In the genomic region with DNA sequence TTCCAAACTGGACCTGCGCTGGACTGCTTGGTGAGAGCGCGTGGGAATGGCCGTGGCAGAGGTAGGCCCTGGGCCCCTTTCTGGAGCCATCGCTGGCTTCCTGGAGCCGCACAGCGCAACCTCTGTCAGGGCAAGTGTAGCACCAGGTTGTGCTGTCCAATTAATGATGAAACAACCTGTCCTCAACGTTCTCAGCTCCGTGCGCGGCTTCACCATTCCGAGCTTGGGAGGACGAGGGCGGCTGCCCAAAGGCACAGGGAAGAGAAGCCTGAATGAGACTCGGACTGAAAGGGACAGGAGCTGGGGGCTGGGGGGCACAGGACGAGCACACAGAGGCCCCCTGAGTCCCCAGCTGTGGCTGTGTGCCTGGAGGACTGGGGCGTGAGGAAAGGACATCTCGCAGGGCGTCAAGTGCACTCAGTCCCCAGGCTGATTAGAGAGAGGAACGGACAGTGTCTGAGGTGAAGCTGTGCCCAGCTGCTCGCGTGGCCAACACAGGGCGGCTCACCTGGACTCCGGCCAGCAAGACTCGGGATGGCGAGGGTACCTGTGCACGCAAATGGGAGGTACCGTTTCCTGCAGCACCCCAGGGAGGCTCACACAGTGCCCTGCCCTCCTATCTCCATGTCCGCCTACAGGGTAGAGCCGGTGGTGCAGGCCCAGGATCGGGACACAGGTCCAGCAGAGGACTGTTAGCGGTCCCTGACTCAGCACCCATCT, we compare ENCODE assay signal across 19 cellular contexts.
DNase-seq lines count a peak whose midpoint lies in the region; ATAC-seq and TF ChIP-seq lines count a peak whose summit lies in the region.
"Had no signal": no experiment of that assay in that cellular context is flagged by ENCODE, and none has a peak within 500 bp of the region (broad histone marks: within the 10 kb centered on the region; RNA-seq: fewer than 3 reads in every experiment).

No MANE protein-coding gene starts in this region.

- H3K4me1 ChIP-seq in endodermal cell (ENCODE audit: control insufficient read depth, insufficient read depth, low read length): no peaks in the 10 kb centered on the region
- H3K4me1 ChIP-seq in heart right ventricle: peaks cover 0 to 3% (median 0%) of the 10 kb centered on the region in 9 donors
- H3K4me1 ChIP-seq: right lobe of liver, thyroid gland had no signal

- H3K27me3 ChIP-seq in endodermal cell (ENCODE audit: control insufficient read depth, insufficient read depth, low read length, poor library complexity, severe bottlenecking) (no peaks in the 10 kb centered on the region), heart right ventricle (peaks cover 0 to 22% (median 0%) of the 10 kb centered on the region in 7 donors)
- H3K27me3 ChIP-seq: right lobe of liver, thyroid gland had no signal

- H3K4me3 ChIP-seq in endodermal cell (ENCODE audit: low read length): no peak overlapping the region
- no peak overlapping the region for H3K4me3 ChIP-seq in heart right ventricle
- H3K4me3 ChIP-seq: right lobe of liver, thyroid gland had no signal

- no peaks in the 10 kb centered on the region for H3K36me3 Mint-ChIP-seq in endodermal cell (ENCODE audit: low read depth)
- no peaks in the 10 kb centered on the region for H3K36me3 Mint-ChIP-seq in neural crest cell (ENCODE audit: low read depth)
- no peaks in the 10 kb centered on the region for H3K36me3 Mint-ChIP-seq in nephron progenitor cell (ENCODE audit: low read depth)
- H3K36me3 Mint-ChIP-seq: stimulated activated naive B cell treated with anti-CD40 and anti-IgM and Interleukin-4, amounts not matched to agents 10 μg/mL and 1 μg/mL and 100 μg/mL, for 72 hours; T-cell had no signal

- H3K9ac ChIP-seq in endodermal cell (ENCODE audit: extremely low read depth, low read length, poor library complexity, severe bottlenecking): no peak overlapping the region

- H3K9me3 ChIP-seq in endodermal cell (ENCODE audit: control insufficient read depth, low read length): no peaks in the 10 kb centered on the region
- H3K9me3 ChIP-seq in heart right ventricle: no peaks in the 10 kb centered on the region
- H3K9me3 ChIP-seq: right lobe of liver, thyroid gland had no signal

- no peaks in the 10 kb centered on the region for H3K9me3 Mint-ChIP-seq in endodermal cell
- H3K9me3 Mint-ChIP-seq in neural crest cell: no peaks in the 10 kb centered on the region
- no peaks in the 10 kb centered on the region for H3K9me3 Mint-ChIP-seq in nephron progenitor cell
- H3K9me3 Mint-ChIP-seq: stimulated activated naive B cell treated with anti-CD40 and anti-IgM and Interleukin-4, amounts not matched to agents 10 μg/mL and 1 μg/mL and 100 μg/mL, for 72 hours; T-cell had no signal

- 88 to 94% methylated on average over 27 to 32 of the region's 32 CpGs for WGBS in endodermal cell (ENCODE audit: insufficient coverage in 1 of 2, insufficient read length in 1 of 2), 2 experiments
- 75 to 85% methylated on average over 32 of the region's 32 CpGs for WGBS in heart right ventricle, 2 donors

- DNase-seq in Daoy (ENCODE audit: low read depth): peak; percentile 27
- DNase-seq in HT-29 (ENCODE audit: low spot score): peak; percentile 13
- DNase-seq in endodermal cell: peak; percentile 84
- peak; percentile 11 for DNase-seq in neural crest cell (ENCODE audit: low read depth, low spot score)
- DNase-seq in nephron progenitor cell: no peak
- no peak for DNase-seq in heart right ventricle
- DNase-seq: activated gamma-delta T cell treated with Interleukin-2 at 50 U/mL for 16 hours; AML-193; MV-4-11; NCI-H2081 treated with DMSO at 0.1 percent for 48 hours; NCI-H510A treated with DMSO at 0.1 percent for 48 hours; SHP77; stimulated activated naive B cell treated with anti-CD40 and anti-IgM and Interleukin-4, amounts not matched to agents 10 μg/mL and 1 μg/mL and 100 μg/mL, for 72 hours; T-cell; thyroid gland had no signal

- H3K27me3 Mint-ChIP-seq in endodermal cell (ENCODE audit: insufficient read depth) (peaks cover 14% of the 10 kb centered on the region), neural crest cell (ENCODE audit: low read depth) (no peaks in the 10 kb centered on the region), nephron progenitor cell (ENCODE audit: low read depth, poor library complexity) (peaks cover 6% of the 10 kb centered on the region)
- H3K27me3 Mint-ChIP-seq: stimulated activated naive B cell treated with anti-CD40 and anti-IgM and Interleukin-4, amounts not matched to agents 10 μg/mL and 1 μg/mL and 100 μg/mL, for 72 hours; T-cell had no signal

- H3K36me3 ChIP-seq in endodermal cell (ENCODE audit: control insufficient read depth, insufficient read depth, low read length) (no peaks in the 10 kb centered on the region), heart right ventricle (no peaks in the 10 kb centered on the region)
- H3K36me3 ChIP-seq: right lobe of liver, thyroid gland had no signal

- H3K27ac ChIP-seq in endodermal cell (ENCODE audit: low read depth, low read length) (no peak overlapping the region), heart right ventricle (no peak overlapping the region)
- H3K27ac ChIP-seq: right lobe of liver, thyroid gland had no signal

- intact Hi-C loops in heart right ventricle (cut with DNase I): no loop called here

- no peak overlapping the region for H3K27ac Mint-ChIP-seq in endodermal cell
- peak overlapping the region; percentile 43 for H3K27ac Mint-ChIP-seq in neural crest cell (ENCODE audit: unreplicated experiment)
- H3K27ac Mint-ChIP-seq in nephron progenitor cell: no peak overlapping the region
- H3K27ac Mint-ChIP-seq: stimulated activated naive B cell treated with anti-CD40 and anti-IgM and Interleukin-4, amounts not matched to agents 10 μg/mL and 1 μg/mL and 100 μg/mL, for 72 hours; T-cell had no signal

- H3K4me3 Mint-ChIP-seq in endodermal cell (no peak overlapping the region), neural crest cell (no peak overlapping the region), nephron progenitor cell (no peak overlapping the region)
- H3K4me3 Mint-ChIP-seq: stimulated activated naive B cell treated with anti-CD40 and anti-IgM and Interleukin-4, amounts not matched to agents 10 μg/mL and 1 μg/mL and 100 μg/mL, for 72 hours; T-cell had no signal

- no peak for ATAC-seq in GM18861 (IDR thresholded peaks at IDR 0.05; ENCODE audit: unreplicated experiment)
- ATAC-seq in HG02970 (IDR thresholded peaks at IDR 0.05; ENCODE audit: low FRiP score, unreplicated experiment): no peak
- no peak for ATAC-seq in heart right ventricle
- ATAC-seq: esophagus mucosa; right lobe of liver; stimulated activated naive B cell treated with anti-CD40 and anti-IgM and Interleukin-4, amounts not matched to agents 10 μg/mL and 1 μg/mL and 100 μg/mL, for 72 hours; T-cell had no signal

- peak; percentile 70 for TF ChIP-seq CTCF in endodermal cell (conservative IDR thresholded peaks at IDR 0.05)
- no peak for TF ChIP-seq CTCF in neural crest cell (conservative IDR thresholded peaks at IDR 0.05)
- TF ChIP-seq CTCF in nephron progenitor cell (IDR thresholded peaks at IDR 0.05): no peak
- no peak for TF ChIP-seq CTCF in heart right ventricle (IDR thresholded peaks at IDR 0.05)

- H3K4me1 Mint-ChIP-seq in endodermal cell: no peaks in the 10 kb centered on the region
- H3K4me1 Mint-ChIP-seq in neural crest cell: peaks cover 19% of the 10 kb centered on the region
- peaks cover 24% of the 10 kb centered on the region for H3K4me1 Mint-ChIP-seq in nephron progenitor cell
- H3K4me1 Mint-ChIP-seq: stimulated activated naive B cell treated with anti-CD40 and anti-IgM and Interleukin-4, amounts not matched to agents 10 μg/mL and 1 μg/mL and 100 μg/mL, for 72 hours had no signal

Comparison
In these comparisons a context has a peak if more than half of its experiments do, and no peak if none do; other contexts are left out.
1. DNase-seq: peak in Daoy (single experiment), HT-29 (single experiment), endodermal cell (single experiment) and neural crest cell (single experiment); none in nephron progenitor cell (single experiment) and heart right ventricle (0 of 2).